8 cellular contexts compared by ENCODE assay signal in the genomic region with DNA sequence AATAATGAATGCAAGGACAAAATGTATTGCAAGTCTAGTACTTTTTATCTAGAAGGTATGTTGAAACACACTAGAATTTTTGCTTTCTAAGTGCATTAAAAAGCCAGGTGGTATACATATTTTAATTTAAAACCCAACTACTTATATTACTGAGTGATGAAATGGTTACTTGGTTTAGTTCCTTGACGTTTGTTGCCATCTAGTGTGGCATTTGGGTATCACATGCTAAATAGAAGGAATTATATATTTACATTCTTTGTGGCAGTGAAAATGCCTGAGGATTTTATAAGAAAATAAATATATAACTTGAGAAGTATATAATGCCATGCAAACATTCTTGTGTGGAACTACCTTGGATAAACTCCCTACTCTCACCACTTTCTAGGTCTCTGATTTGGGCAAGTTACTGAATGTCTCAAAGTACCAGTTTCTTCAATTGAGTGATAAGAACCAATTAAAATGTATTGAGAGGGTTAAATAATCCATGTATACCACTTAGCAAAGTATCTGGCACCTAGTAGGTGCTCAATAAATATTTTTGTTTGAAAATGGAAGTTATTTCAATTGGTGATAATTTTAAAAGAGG.
DNase-seq lines count a peak whose midpoint lies in the region; ATAC-seq, FAIRE-seq and TF ChIP-seq lines count a peak whose summit lies in the region.

No MANE protein-coding gene starts in this region.

- no peak for FAIRE-seq in K562 (lab: Jason Lieb, UNC)

- H3K4me1 ChIP-seq in right atrium auricular region = no peaks in the 10 kb centered on the region
- no peaks in the 10 kb centered on the region for H3K4me1 ChIP-seq in K562 (replicated peaks in 1 of 2; ENCODE audit: control insufficient read depth in 2 of 2, insufficient read depth in 2 of 2, low read length in 2 of 2)

- H3K9ac ChIP-seq in K562 (ENCODE audit: insufficient read depth in 1 of 2, low read depth in 2 of 2, low read length in 2 of 2) = no peak overlapping the region

- ATAC-seq in Right ventricle myocardium superior (ENCODE audit: poor library complexity) = no peak
- peak; percentile 64 for ATAC-seq in HG02798 (IDR thresholded peaks at IDR 0.05; ENCODE audit: poor library complexity, unreplicated experiment)
- peak; percentile 73 for ATAC-seq in K562

- in situ Hi-C loops in K562 (cut with MboI) = loop anchor here (10.0 to 25.0 kb wide), 2 partner anchors 488 to 871 kb away; no protein-coding TSS in a partner anchor

- H2AFZ ChIP-seq in K562 (ENCODE audit: low read depth, low read length) = no peak overlapping the region

- BruUV-seq in K562 (replicated peaks; lab: Mats Ljungman, UMichigan) = no TSS peak

- intact Hi-C loops in Right ventricle myocardium superior (cut with DNase I) = loop anchor here (10.0 kb wide), 1 partner anchor 861 kb away; no protein-coding TSS in a partner anchor
- intact Hi-C loops in K562 (cut with micrococcal nuclease) = loop anchor here (1.0 to 10.0 kb wide), 5 partner anchors 338 to 1301 kb away; no protein-coding TSS in a partner anchor
- intact Hi-C loops in posterior cingulate gyrus (cut with DNase I) = loop anchor here (2.0 to 5.0 kb wide), 2 partner anchors 497 to 858 kb away; no protein-coding TSS in a partner anchor

- TF ChIP-seq CTCF in right atrium auricular region (IDR thresholded peaks at IDR 0.05) (peak; percentile 81 to 84), K562 (IDR thresholded peaks at IDR 0.05 in 2 of 3, conservative IDR thresholded peaks at IDR 0.05 in 1 of 3; ENCODE audit: insufficient read depth in 2 of 3, low read depth in 1 of 3, low read length in 3 of 3) (peak; percentile 53 to 89 (median 62); a peak in 4 of 6 replicates)

- H3K9me3 ChIP-seq in right atrium auricular region = no peaks in the 10 kb centered on the region
- no peaks in the 10 kb centered on the region for H3K9me3 ChIP-seq in K562 (replicated peaks; ENCODE audit: control insufficient read depth, insufficient read depth, low read depth, low read length)

- no peak for TF ChIP-seq EP300 in K562 (IDR thresholded peaks at IDR 0.05; ENCODE audit: low read length)

- CTCF ChIA-PET in K562 (lab: Yijun Ruan, JAX; ENCODE audit: low intra/inter-chr PET ratio) = interaction anchor here (0.8 to 1.8 kb wide), 4 partner anchors 498 to 1306 kb away, joined by 3 to 10 read pairs (median 7); no protein-coding TSS in a partner anchor

- H3K4me3 ChIP-seq in right atrium auricular region = no peak overlapping the region
- no peak overlapping the region for H3K4me3 ChIP-seq in K562

- TF ChIP-seq RAD21 in K562 (CRISPR knock-in tag; conservative IDR thresholded peaks at IDR 0.05 in 1 of 2, IDR thresholded peaks at IDR 0.05 in 1 of 2) = peak; percentile 96

- DNase-seq in right atrium auricular region (ENCODE audit: low spot score) = no peak
- DNase-seq in Right ventricle myocardium superior = no peak
- peak; percentile 7 for DNase-seq in NCI-H526 treated with DMSO at 0.1 percent for 48 hours (lab: John Stamatoyannopoulos, UW)
- peak; percentile 42 to 75 (median 52) for DNase-seq in K562 (ENCODE audit: extremely low read depth in 1 of 4, low spot score in 3 of 4)
- DNase-seq in left kidney (ENCODE audit: low read depth, low spot score) = peak; percentile 61
- no peak for DNase-seq in posterior cingulate gyrus
- no peak for DNase-seq in activated CD8-positive, alpha-beta memory T cell treated with anti-CD3 and anti-CD28 coated beads, Interleukin-2, amount 50 U/mL, for 4 hours

- H3K27me3 ChIP-seq in right atrium auricular region = no peaks in the 10 kb centered on the region
- no peaks in the 10 kb centered on the region for H3K27me3 ChIP-seq in K562 (ENCODE audit: control insufficient read depth in 2 of 2, insufficient read depth in 2 of 2, low read length in 2 of 2)

- H3K27ac ChIP-seq in right atrium auricular region = no peak overlapping the region
- H3K27ac ChIP-seq in K562 (ENCODE audit: extremely low read depth, low read depth, low read length) = no peak overlapping the region

- H3K4me2 ChIP-seq in K562 (ENCODE audit: insufficient read depth, low read length) = no peak overlapping the region

- no peaks in the 10 kb centered on the region for H3K79me2 ChIP-seq in K562 (ENCODE audit: control insufficient read depth, insufficient read depth, low read length)

- POLR2A ChIA-PET in K562 (lab: Yijun Ruan, JAX) = no interaction called here

- no peaks in the 10 kb centered on the region for H3K9me1 ChIP-seq in K562 (ENCODE audit: control insufficient read depth, insufficient read depth, low read length)

- 0% methylated on average over 1 of the region's 1 CpG for WGBS in K562 (ENCODE audit: insufficient coverage, low coverage, missing lambda C conversion rate)

- TF ChIP-seq POLR2A in K562 (conservative IDR thresholded peaks at IDR 0.05) = no peak

- no peaks in the 10 kb centered on the region for H4K20me1 ChIP-seq in K562 (replicated peaks; ENCODE audit: control insufficient read depth, insufficient read depth, low read length)

- H3K36me3 ChIP-seq in right atrium auricular region = peaks cover 4% of the 10 kb centered on the region
- H3K36me3 ChIP-seq in K562 (ENCODE audit: control insufficient read depth, insufficient read depth, low read length) = peaks cover 2% of the 10 kb centered on the region; the same call in 2 of the 3 replicates

TF ChIP-seq in K562, 482 proteins besides CTCF, POLR2A, EP300 and RAD21:
- TF ChIP-seq CEBPG (CRISPR knock-in tag; IDR thresholded peaks at IDR 0.05) (no peak), CEBPG (tag; conservative IDR thresholded peaks at IDR 0.05 in 1 of 2, IDR thresholded peaks at IDR 0.05 in 1 of 2) (peak; percentile 50 to 66; a peak in 2 of 4 replicates), SOX6 (IDR thresholded peaks at IDR 0.05) (no peak), SMC3 (conservative IDR thresholded peaks at IDR 0.05; ENCODE audit: insufficient read depth, low read depth, low read length) (peak; percentile 73), MAFK (IDR thresholded peaks at IDR 0.05; ENCODE audit: low read length) (0 out of 2 replicates have a peak, but pooled peaks have one; percentile 9), ZBTB9 (CRISPR knock-in tag; IDR thresholded peaks at IDR 0.05) (no peak), TEAD4 (IDR thresholded peaks at IDR 0.05; ENCODE audit: low read length) (no peak), TEAD4 (CRISPR knock-in tag; IDR thresholded peaks at IDR 0.05; ENCODE audit: borderline replicate concordance) (no peak), CEBPB (tag; IDR thresholded peaks at IDR 0.05) (peak; percentile 60), SP1 (CRISPR knock-in tag; IDR thresholded peaks at IDR 0.05) (no peak), PHF8 (IDR thresholded peaks at IDR 0.05; ENCODE audit: borderline replicate concordance, low read length) (no peak), DEAF1 (CRISPR knock-in tag; IDR thresholded peaks at IDR 0.05) (peak; percentile 92), ATF3 (IDR thresholded peaks at IDR 0.05) (peak; percentile 70), ATF3 (CRISPR knock-in tag; conservative IDR thresholded peaks at IDR 0.05) (no peak)
- TF ChIP-seq, protein P1, sequence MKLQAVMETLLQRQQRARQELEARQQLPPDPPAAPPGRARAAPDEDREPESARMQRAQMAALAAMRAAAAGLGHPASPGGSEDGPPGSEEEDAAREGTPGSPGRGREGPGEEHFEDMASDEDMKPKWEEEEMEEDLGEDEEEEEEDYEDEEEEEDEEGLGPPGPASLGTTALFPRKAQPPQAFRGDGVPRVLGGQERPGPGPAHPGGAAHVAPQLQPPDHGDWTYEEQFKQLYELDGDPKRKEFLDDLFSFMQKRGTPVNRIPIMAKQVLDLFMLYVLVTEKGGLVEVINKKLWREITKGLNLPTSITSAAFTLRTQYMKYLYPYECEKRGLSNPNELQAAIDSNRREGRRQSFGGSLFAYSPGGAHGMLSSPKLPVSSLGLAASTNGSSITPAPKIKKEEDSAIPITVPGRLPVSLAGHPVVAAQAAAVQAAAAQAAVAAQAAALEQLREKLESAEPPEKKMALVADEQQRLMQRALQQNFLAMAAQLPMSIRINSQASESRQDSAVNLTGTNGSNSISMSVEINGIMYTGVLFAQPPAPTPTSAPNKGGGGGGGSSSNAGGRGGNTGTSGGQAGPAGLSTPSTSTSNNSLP (IDR thresholded peaks at IDR 0.05; ENCODE audit: borderline replicate concordance, low read depth, low read length) = peak; percentile 79; the same call in 1 of the 2 replicates

Comparison
In these comparisons a context has a peak if more than half of its experiments do, and no peak if none do; other contexts are left out.
1. DNase-seq: peak in NCI-H526 treated with DMSO at 0.1 percent for 48 hours (single experiment), K562 (4 of 4) and left kidney (single experiment); none in right atrium auricular region (single experiment), Right ventricle myocardium superior (single experiment), posterior cingulate gyrus (0 of 10) and activated CD8-positive, alpha-beta memory T cell treated with anti-CD3 and anti-CD28 coated beads, Interleukin-2, amount 50 U/mL, for 4 hours (single experiment).